In the genomic region with DNA sequence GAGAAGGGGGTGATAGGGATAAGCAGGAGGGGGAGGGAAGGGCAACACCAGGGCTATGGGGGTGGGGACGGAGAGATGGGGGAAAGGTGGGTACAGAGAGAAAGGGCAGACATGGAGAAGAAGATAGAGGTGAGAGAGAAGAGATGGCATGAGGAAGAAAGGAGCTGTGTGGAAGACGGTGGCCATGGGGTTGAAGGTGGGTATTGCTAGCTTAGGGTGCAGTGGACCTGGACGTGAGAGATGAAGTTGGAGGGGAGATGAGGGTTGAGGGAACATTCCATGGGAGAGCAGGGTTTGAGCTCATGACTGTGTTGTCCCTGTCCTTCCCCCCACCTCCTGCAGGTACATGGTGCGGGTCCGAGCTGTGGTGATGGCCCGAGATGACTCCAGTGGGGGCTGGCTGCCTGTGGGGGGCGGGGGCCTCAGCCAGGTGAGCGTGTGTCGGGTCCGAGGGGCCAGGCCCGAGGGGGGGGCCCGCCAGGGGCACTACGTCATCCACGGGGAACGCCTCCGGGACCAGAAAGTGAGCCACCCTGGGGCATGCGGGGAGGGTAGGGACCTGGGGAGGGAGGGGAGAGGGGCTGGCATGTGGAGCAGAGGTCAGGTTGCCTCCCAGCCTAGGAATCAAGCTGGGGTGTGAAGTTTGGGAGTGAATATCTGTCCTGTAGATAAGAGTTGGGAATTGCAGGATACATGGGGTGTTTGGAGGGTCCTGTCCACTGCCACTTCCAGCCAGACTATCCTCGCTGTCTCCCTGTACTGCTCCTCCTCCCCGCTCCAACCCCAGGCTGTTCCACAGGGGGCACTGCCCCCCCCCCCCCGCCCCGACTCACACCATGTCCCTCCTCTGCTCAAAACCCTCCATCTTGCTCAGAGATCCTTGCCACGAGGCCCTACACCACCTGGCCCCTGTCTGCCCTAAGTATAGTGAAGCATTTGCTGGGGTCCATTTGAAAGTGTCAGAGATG, we compare ENCODE assay signal across 2 cellular contexts.
TF ChIP-seq lines count a peak whose summit lies in the region.

No MANE protein-coding gene starts in this region.

TF ChIP-seq in A549, 52 proteins besides CTCF, POLR2A, EP300 and RAD21:
- TF ChIP-seq SREBF2 (IDR thresholded peaks at IDR 0.05) (no peak), HOXB5 (CRISPR knock-in tag; IDR thresholded peaks at IDR 0.05) (no peak), RCOR1 (IDR thresholded peaks at IDR 0.05; ENCODE audit: low read depth, low read length) (no peak), FOSL2 (IDR thresholded peaks at IDR 0.05) (no peak), FOSL2 (CRISPR knock-in tag; IDR thresholded peaks at IDR 0.05) (no peak), CHD4 (IDR thresholded peaks at IDR 0.05; ENCODE audit: borderline replicate concordance) (no peak), ZFP36 (IDR thresholded peaks at IDR 0.05; ENCODE audit: borderline replicate concordance, partially characterized antibody) (no peak), JUNB (IDR thresholded peaks at IDR 0.05) (no peak), EHMT2 (IDR thresholded peaks at IDR 0.05; ENCODE audit: low read depth) (no peak), MYC (IDR thresholded peaks at IDR 0.05; ENCODE audit: borderline replicate concordance, low read length) (no peak), USF2 (IDR thresholded peaks at IDR 0.05) (no peak), HDAC2 (IDR thresholded peaks at IDR 0.05) (no peak)
- TF ChIP-seq, protein P1, sequence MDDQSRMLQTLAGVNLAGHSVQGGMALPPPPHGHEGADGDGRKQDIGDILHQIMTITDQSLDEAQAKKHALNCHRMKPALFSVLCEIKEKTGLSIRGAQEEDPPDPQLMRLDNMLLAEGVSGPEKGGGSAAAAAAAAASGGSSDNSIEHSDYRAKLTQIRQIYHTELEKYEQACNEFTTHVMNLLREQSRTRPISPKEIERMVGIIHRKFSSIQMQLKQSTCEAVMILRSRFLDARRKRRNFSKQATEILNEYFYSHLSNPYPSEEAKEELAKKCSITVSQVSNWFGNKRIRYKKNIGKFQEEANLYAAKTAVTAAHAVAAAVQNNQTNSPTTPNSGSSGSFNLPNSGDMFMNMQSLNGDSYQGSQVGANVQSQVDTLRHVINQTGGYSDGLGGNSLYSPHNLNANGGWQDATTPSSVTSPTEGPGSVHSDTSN (IDR thresholded peaks at IDR 0.05): no peak

TF ChIP-seq in HCT116, 20 proteins besides CTCF, POLR2A, EP300 and RAD21:
- TF ChIP-seq ELF1 (IDR thresholded peaks at IDR 0.05; ENCODE audit: borderline replicate concordance, low read depth) (no peak), CBX3 (IDR thresholded peaks at IDR 0.05; ENCODE audit: low read depth) (no peak)
